ENCODE assay signal across 16 cellular contexts in the genomic region with DNA sequence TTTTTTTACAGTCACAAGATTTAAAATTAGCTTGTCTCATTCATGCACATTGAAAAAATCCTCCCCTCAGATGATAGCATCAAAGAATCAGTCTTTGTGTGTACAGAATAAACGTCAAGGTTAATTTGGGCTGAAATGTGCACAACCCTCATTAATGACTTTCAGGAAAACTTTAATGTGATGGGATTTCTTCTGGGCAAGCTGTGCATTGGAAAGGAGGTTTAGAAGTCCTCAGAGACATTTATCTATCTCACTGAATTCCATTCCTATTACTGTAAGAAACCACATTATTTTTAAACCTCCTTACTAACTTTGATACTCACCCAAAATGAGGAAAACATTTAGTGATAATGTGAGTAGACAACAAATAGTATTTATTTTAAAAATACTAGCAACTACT.
DNase-seq lines count a peak whose midpoint lies in the region; ATAC-seq, FAIRE-seq and TF ChIP-seq lines count a peak whose summit lies in the region.
"Had no signal": no experiment of that assay in that cellular context is flagged by ENCODE, and none has a peak within 500 bp of the region (broad histone marks: within the 10 kb centered on the region; RNA-seq: fewer than 3 reads in every experiment).

No MANE protein-coding gene starts in this region.

- peaks cover 5% of the 10 kb centered on the region for H3K9me3 Mint-ChIP-seq in astrocyte (ENCODE audit: unreplicated experiment)
- H3K9me3 Mint-ChIP-seq in mesothelial cell of epicardium, result no peaks in the 10 kb centered on the region

- WGBS in right cardiac atrium, result 11% methylated on average over 1 of the region's 1 CpG

- ATAC-seq in right cardiac atrium, result no peak
- no peak for ATAC-seq in Right ventricle myocardium superior (ENCODE audit: poor library complexity)
- no peak for ATAC-seq in HG02840 (IDR thresholded peaks at IDR 0.05; ENCODE audit: low FRiP score, unreplicated experiment)
- ATAC-seq: K562 had no signal

- no peaks in the 10 kb centered on the region for H3K79me2 ChIP-seq in astrocyte (ENCODE audit: insufficient read depth, low read length)

- DNase-seq in right cardiac atrium (no peak), Right ventricle myocardium superior (no peak), astrocyte (ENCODE audit: low read depth) (peak; percentile 49), glomerular visceral epithelial cell (ENCODE audit: extremely low spot score) (peak; percentile 5), mesothelial cell of epicardium (ENCODE audit: low spot score in 2 of 2, unreplicated experiment in 2 of 2) (no peak), hepatic stellate cell (ENCODE audit: low spot score) (no peak)
- DNase-seq: C1 segment of cervical spinal cord, DMS53, H7, MV-4-11, NCI-H187 treated with DMSO at 0.1 percent for 48 hours, NCI-H2171 had no signal

- no peaks in the 10 kb centered on the region for H3K36me3 ChIP-seq in astrocyte (ENCODE audit: insufficient read depth, low read length)

- peak overlapping the region; percentile 56 for H3K4me3 ChIP-seq in right cardiac atrium (ENCODE audit: low read length)
- no peak overlapping the region for H3K4me3 ChIP-seq in astrocyte (ENCODE audit: insufficient read depth, low read depth, low read length)
- H3K4me3 ChIP-seq: K562 had no signal

- H3K36me3 Mint-ChIP-seq in astrocyte (ENCODE audit: low read depth, unreplicated experiment), result no peaks in the 10 kb centered on the region
- no peaks in the 10 kb centered on the region for H3K36me3 Mint-ChIP-seq in mesothelial cell of epicardium

- H3K4me2 ChIP-seq in astrocyte (ENCODE audit: low read length), result no peak overlapping the region

- no peaks in the 10 kb centered on the region for H3K9me3 ChIP-seq in right cardiac atrium (ENCODE audit: control insufficient read depth, low read length)
- no peaks in the 10 kb centered on the region for H3K9me3 ChIP-seq in astrocyte (ENCODE audit: insufficient read depth, low read depth, low read length)

- no peak overlapping the region for H3K4me3 Mint-ChIP-seq in astrocyte (ENCODE audit: unreplicated experiment)
- no peak overlapping the region for H3K4me3 Mint-ChIP-seq in mesothelial cell of epicardium

- H3K27me3 ChIP-seq in right cardiac atrium (ENCODE audit: control insufficient read depth, insufficient read depth), result no peaks in the 10 kb centered on the region
- H3K27me3 ChIP-seq in astrocyte (ENCODE audit: insufficient read depth, low read length), result no peaks in the 10 kb centered on the region

- H3K4me1 ChIP-seq in right cardiac atrium (ENCODE audit: control insufficient read depth, insufficient read depth, low read length) (no peaks in the 10 kb centered on the region), astrocyte (ENCODE audit: insufficient read depth, low read length) (no peaks in the 10 kb centered on the region)

- no peak overlapping the region for H2AFZ ChIP-seq in astrocyte (ENCODE audit: low read depth, low read length)

- no peak overlapping the region for H3K9ac ChIP-seq in astrocyte (ENCODE audit: low read length)

- intact Hi-C loops in right cardiac atrium (cut with DNase I) (no loop called here), Right ventricle myocardium superior (cut with DNase I) (no loop called here)

- FAIRE-seq in astrocyte (lab: Jason Lieb, UNC), result no peak
- FAIRE-seq: GM19239, K562 had no signal

- H3K27ac Mint-ChIP-seq in astrocyte (ENCODE audit: unreplicated experiment) (no peak overlapping the region), mesothelial cell of epicardium (no peak overlapping the region)

- H4K20me1 ChIP-seq in astrocyte (ENCODE audit: insufficient read depth, low read length), result no peaks in the 10 kb centered on the region

- H3K4me1 Mint-ChIP-seq in astrocyte (ENCODE audit: low read depth, unreplicated experiment), result peaks cover 3% of the 10 kb centered on the region
- H3K4me1 Mint-ChIP-seq in mesothelial cell of epicardium, result peaks cover 6% of the 10 kb centered on the region

- H3K27me3 Mint-ChIP-seq in astrocyte (ENCODE audit: low read depth, unreplicated experiment) (no peaks in the 10 kb centered on the region), mesothelial cell of epicardium (ENCODE audit: low read depth) (no peaks in the 10 kb centered on the region)

- TF ChIP-seq CTCF in astrocyte (IDR thresholded peaks at IDR 0.05; ENCODE audit: insufficient read depth, low read depth, low read length) (no peak), mesothelial cell of epicardium (IDR thresholded peaks at IDR 0.05; ENCODE audit: unreplicated experiment) (no peak)

- H3K27ac ChIP-seq in right cardiac atrium (ENCODE audit: low read length) (no peak overlapping the region), astrocyte (ENCODE audit: low read depth, low read length) (no peak overlapping the region)
- H3K27ac ChIP-seq: HL-60 had no signal

Comparison
In these comparisons a context has a peak if more than half of its experiments do, and no peak if none do; other contexts are left out.
1. DNase-seq: peak in astrocyte (single experiment) and glomerular visceral epithelial cell (single experiment); none in right cardiac atrium (0 of 3), Right ventricle myocardium superior (single experiment), mesothelial cell of epicardium (0 of 2) and hepatic stellate cell (single experiment).